In the genomic region with DNA sequence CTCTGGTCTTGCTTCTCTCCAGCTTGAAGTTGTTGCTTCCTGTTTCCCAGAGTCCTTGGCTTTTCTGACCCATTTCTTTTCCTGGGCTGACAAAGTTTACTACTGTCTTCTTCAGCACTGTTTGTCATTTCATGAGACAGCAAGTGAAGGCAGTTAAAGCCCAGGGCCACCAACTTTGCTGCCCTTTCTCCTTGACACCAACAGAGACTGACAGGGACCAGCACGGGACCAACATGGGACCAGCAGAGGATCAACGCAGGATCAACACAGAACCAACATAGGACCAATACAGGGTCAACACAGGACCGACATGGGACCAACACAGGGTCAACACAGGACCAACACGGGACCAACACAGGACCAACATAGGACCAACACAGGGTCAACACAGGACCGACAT, we compare ENCODE assay signal across 7 cellular contexts. TPM values are rescaled to one million over a fixed set of nuclear protein-coding genes. Genes with fewer than 3 reads are reported as not detected.
"Had no signal": no experiment of that assay in that cellular context is flagged by ENCODE, and none has a peak within 500 bp of the region (broad histone marks: within the 10 kb centered on the region; RNA-seq: fewer than 3 reads in every experiment).

No MANE protein-coding gene starts in this region.

- H3K4me3 Mint-ChIP-seq: GM23338, H9, IgD-negative memory B cell had no signal

- H3K36me3 Mint-ChIP-seq: IgD-negative memory B cell had no signal

- DNase-seq: HCEC 1CT, KBM-7 had no signal

- H3K4me3 ChIP-seq: GM23338 had no signal

- H2AFZ ChIP-seq: GM23338 had no signal

- H3K9me3 Mint-ChIP-seq: H9 had no signal

- H3K27ac Mint-ChIP-seq: GM23338, H9 had no signal

- H3K4me2 ChIP-seq: GM23338 had no signal

- ATAC-seq: GM23338, HepG2 had no signal

- H3K4me1 Mint-ChIP-seq: GM23338 had no signal

RNA-seq across cellular contexts. Expression of a gene that starts 34.9 kb away (rescaled TPM):
- total RNA-seq: HepG2, HT-29 had no signal
- polyA plus RNA-seq: HepG2 had no signal
